1 cellular context compared by ENCODE assay signal in the genomic region with DNA sequence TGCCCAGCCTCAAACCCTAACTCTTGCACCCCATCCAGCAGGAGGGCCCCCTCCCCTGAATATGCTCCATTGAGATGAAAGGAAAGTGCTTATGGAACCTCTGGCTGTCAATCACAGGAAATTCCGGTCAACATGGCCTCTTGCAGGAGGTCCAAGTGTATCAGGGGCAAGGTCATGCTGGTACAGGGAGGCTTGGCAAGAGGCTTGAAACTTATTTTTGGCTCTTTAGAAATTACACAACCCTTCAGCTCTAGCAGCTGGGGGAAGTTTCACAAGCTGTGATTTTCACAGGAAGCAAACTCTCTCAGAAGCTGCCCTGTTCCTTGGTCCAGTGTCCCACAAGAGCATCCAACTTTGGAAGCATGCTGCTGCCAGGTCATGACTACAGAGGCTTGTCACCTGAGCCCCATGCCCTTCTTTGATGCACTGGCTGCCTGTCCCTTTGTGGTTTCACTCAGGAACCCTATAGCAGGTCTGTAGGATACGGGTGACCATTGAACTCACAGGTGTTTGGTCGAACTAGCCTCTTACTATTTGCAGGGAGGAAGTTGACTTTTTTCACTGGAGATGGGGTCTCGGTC.
TF ChIP-seq lines count a peak whose summit lies in the region.

No MANE protein-coding gene starts in this region.

TF ChIP-seq in GM12878, 131 proteins besides CTCF, POLR2A, EP300 and RAD21:
- TF ChIP-seq NFIC (IDR thresholded peaks at IDR 0.05; ENCODE audit: low read depth, low read length) (peak; percentile 26; the same call in 1 of the 2 replicates), TAF1 (IDR thresholded peaks at IDR 0.05; ENCODE audit: borderline replicate concordance, low read depth, low read length) (no peak), ETV6 (conservative IDR thresholded peaks at IDR 0.05 in 1 of 2, IDR thresholded peaks at IDR 0.05 in 1 of 2; ENCODE audit: borderline replicate concordance in 1 of 2, low read depth in 1 of 2) (0 out of 4 replicates have a peak, but pooled peaks of 1 of the 2 experiments have one; percentile 11), MXI1 (IDR thresholded peaks at IDR 0.05; ENCODE audit: low read depth, low read length) (no peak), IKZF1 (conservative IDR thresholded peaks at IDR 0.05) (peak; percentile 37; the same call in 1 of the 2 replicates), DPF2 (IDR thresholded peaks at IDR 0.05) (no peak), MEF2A (IDR thresholded peaks at IDR 0.05; ENCODE audit: insufficient read depth, low read depth, low read length) (peak; percentile 91), IKZF2 (IDR thresholded peaks at IDR 0.05) (peak in 1 of 2 experiments; percentile 14; a peak in 1 of 4 replicates), ATF7 (IDR thresholded peaks at IDR 0.05; ENCODE audit: low read depth) (no peak), MTA3 (IDR thresholded peaks at IDR 0.05; ENCODE audit: borderline replicate concordance, low read length) (peak; percentile 72; the same call in 1 of the 2 replicates), POU2F2 (IDR thresholded peaks at IDR 0.05; ENCODE audit: borderline replicate concordance, low read depth, low read length) (no peak), MTA2 (IDR thresholded peaks at IDR 0.05; ENCODE audit: low read depth) (no peak), EED (IDR thresholded peaks at IDR 0.05; ENCODE audit: low read depth) (peak; percentile 76), ESRRA (IDR thresholded peaks at IDR 0.05; ENCODE audit: low read length) (no peak), PAX5 (IDR thresholded peaks at IDR 0.05; ENCODE audit: borderline replicate concordance, low read depth, low read length) (no peak), NRF1 (conservative IDR thresholded peaks at IDR 0.05; ENCODE audit: low read depth, low read length) (no peak), RUNX3 (IDR thresholded peaks at IDR 0.05; ENCODE audit: low read length) (peak; percentile 67), FOXK2 (IDR thresholded peaks at IDR 0.05) (no peak), JUNB (IDR thresholded peaks at IDR 0.05) (peak; percentile 29; the same call in 1 of the 2 replicates), SPI1 (IDR thresholded peaks at IDR 0.05; ENCODE audit: borderline replicate concordance, insufficient read depth, low read depth, low read length) (peak; percentile 45; the same call in 1 of the 2 replicates), SREBF2 (IDR thresholded peaks at IDR 0.05; ENCODE audit: low read length) (no peak), YY1 (IDR thresholded peaks at IDR 0.05; ENCODE audit: low read depth, low read length) (0 out of 2 replicates have a peak, but pooled peaks have one; percentile 9), HDAC6 (IDR thresholded peaks at IDR 0.05; ENCODE audit: unreplicated experiment) (no peak)
- TF ChIP-seq, protein P1, sequence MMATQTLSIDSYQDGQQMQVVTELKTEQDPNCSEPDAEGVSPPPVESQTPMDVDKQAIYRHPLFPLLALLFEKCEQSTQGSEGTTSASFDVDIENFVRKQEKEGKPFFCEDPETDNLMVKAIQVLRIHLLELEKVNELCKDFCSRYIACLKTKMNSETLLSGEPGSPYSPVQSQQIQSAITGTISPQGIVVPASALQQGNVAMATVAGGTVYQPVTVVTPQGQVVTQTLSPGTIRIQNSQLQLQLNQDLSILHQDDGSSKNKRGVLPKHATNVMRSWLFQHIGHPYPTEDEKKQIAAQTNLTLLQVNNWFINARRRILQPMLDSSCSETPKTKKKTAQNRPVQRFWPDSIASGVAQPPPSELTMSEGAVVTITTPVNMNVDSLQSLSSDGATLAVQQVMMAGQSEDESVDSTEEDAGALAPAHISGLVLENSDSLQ (IDR thresholded peaks at IDR 0.05) = peak; percentile 89
- TF ChIP-seq, protein P2, sequence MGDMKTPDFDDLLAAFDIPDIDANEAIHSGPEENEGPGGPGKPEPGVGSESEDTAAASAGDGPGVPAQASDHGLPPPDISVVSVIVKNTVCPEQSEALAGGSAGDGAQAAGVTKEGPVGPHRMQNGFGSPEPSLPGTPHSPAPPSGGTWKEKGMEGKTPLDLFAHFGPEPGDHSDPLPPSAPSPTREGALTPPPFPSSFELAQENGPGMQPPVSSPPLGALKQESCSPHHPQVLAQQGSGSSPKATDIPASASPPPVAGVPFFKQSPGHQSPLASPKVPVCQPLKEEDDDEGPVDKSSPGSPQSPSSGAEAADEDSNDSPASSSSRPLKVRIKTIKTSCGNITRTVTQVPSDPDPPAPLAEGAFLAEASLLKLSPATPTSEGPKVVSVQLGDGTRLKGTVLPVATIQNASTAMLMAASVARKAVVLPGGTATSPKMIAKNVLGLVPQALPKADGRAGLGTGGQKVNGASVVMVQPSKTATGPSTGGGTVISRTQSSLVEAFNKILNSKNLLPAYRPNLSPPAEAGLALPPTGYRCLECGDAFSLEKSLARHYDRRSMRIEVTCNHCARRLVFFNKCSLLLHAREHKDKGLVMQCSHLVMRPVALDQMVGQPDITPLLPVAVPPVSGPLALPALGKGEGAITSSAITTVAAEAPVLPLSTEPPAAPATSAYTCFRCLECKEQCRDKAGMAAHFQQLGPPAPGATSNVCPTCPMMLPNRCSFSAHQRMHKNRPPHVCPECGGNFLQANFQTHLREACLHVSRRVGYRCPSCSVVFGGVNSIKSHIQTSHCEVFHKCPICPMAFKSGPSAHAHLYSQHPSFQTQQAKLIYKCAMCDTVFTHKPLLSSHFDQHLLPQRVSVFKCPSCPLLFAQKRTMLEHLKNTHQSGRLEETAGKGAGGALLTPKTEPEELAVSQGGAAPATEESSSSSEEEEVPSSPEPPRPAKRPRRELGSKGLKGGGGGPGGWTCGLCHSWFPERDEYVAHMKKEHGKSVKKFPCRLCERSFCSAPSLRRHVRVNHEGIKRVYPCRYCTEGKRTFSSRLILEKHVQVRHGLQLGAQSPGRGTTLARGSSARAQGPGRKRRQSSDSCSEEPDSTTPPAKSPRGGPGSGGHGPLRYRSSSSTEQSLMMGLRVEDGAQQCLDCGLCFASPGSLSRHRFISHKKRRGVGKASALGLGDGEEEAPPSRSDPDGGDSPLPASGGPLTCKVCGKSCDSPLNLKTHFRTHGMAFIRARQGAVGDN (IDR thresholded peaks at IDR 0.05) = no peak
- TF ChIP-seq, protein P3, sequence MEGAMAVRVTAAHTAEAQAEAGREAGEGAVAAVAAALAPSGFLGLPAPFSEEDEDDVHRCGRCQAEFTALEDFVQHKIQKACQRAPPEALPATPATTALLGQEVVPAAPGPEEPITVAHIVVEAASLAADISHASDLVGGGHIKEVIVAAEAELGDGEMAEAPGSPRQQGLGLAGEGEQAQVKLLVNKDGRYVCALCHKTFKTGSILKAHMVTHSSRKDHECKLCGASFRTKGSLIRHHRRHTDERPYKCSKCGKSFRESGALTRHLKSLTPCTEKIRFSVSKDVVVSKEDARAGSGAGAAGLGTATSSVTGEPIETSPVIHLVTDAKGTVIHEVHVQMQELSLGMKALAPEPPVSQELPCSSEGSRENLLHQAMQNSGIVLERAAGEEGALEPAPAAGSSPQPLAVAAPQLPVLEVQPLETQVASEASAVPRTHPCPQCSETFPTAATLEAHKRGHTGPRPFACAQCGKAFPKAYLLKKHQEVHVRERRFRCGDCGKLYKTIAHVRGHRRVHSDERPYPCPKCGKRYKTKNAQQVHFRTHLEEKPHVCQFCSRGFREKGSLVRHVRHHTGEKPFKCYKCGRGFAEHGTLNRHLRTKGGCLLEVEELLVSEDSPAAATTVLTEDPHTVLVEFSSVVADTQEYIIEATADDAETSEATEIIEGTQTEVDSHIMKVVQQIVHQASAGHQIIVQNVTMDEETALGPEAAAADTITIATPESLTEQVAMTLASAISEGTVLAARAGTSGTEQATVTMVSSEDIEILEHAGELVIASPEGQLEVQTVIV (IDR thresholded peaks at IDR 0.05; ENCODE audit: borderline replicate concordance, partially characterized antibody) = no peak
- TF ChIP-seq, protein P4, sequence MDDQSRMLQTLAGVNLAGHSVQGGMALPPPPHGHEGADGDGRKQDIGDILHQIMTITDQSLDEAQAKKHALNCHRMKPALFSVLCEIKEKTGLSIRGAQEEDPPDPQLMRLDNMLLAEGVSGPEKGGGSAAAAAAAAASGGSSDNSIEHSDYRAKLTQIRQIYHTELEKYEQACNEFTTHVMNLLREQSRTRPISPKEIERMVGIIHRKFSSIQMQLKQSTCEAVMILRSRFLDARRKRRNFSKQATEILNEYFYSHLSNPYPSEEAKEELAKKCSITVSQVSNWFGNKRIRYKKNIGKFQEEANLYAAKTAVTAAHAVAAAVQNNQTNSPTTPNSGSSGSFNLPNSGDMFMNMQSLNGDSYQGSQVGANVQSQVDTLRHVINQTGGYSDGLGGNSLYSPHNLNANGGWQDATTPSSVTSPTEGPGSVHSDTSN (IDR thresholded peaks at IDR 0.05; ENCODE audit: insufficient replicate concordance, low read depth, low read length) = peak; percentile 74
- TF ChIP-seq, protein P5, sequence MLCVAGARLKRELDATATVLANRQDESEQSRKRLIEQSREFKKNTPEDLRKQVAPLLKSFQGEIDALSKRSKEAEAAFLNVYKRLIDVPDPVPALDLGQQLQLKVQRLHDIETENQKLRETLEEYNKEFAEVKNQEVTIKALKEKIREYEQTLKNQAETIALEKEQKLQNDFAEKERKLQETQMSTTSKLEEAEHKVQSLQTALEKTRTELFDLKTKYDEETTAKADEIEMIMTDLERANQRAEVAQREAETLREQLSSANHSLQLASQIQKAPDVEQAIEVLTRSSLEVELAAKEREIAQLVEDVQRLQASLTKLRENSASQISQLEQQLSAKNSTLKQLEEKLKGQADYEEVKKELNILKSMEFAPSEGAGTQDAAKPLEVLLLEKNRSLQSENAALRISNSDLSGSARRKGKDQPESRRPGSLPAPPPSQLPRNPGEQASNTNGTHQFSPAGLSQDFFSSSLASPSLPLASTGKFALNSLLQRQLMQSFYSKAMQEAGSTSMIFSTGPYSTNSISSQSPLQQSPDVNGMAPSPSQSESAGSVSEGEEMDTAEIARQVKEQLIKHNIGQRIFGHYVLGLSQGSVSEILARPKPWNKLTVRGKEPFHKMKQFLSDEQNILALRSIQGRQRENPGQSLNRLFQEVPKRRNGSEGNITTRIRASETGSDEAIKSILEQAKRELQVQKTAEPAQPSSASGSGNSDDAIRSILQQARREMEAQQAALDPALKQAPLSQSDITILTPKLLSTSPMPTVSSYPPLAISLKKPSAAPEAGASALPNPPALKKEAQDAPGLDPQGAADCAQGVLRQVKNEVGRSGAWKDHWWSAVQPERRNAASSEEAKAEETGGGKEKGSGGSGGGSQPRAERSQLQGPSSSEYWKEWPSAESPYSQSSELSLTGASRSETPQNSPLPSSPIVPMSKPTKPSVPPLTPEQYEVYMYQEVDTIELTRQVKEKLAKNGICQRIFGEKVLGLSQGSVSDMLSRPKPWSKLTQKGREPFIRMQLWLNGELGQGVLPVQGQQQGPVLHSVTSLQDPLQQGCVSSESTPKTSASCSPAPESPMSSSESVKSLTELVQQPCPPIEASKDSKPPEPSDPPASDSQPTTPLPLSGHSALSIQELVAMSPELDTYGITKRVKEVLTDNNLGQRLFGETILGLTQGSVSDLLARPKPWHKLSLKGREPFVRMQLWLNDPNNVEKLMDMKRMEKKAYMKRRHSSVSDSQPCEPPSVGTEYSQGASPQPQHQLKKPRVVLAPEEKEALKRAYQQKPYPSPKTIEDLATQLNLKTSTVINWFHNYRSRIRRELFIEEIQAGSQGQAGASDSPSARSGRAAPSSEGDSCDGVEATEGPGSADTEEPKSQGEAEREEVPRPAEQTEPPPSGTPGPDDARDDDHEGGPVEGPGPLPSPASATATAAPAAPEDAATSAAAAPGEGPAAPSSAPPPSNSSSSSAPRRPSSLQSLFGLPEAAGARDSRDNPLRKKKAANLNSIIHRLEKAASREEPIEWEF (IDR thresholded peaks at IDR 0.05; ENCODE audit: insufficient replicate concordance, low read depth, low read length) = no peak
- TF ChIP-seq, protein P6, sequence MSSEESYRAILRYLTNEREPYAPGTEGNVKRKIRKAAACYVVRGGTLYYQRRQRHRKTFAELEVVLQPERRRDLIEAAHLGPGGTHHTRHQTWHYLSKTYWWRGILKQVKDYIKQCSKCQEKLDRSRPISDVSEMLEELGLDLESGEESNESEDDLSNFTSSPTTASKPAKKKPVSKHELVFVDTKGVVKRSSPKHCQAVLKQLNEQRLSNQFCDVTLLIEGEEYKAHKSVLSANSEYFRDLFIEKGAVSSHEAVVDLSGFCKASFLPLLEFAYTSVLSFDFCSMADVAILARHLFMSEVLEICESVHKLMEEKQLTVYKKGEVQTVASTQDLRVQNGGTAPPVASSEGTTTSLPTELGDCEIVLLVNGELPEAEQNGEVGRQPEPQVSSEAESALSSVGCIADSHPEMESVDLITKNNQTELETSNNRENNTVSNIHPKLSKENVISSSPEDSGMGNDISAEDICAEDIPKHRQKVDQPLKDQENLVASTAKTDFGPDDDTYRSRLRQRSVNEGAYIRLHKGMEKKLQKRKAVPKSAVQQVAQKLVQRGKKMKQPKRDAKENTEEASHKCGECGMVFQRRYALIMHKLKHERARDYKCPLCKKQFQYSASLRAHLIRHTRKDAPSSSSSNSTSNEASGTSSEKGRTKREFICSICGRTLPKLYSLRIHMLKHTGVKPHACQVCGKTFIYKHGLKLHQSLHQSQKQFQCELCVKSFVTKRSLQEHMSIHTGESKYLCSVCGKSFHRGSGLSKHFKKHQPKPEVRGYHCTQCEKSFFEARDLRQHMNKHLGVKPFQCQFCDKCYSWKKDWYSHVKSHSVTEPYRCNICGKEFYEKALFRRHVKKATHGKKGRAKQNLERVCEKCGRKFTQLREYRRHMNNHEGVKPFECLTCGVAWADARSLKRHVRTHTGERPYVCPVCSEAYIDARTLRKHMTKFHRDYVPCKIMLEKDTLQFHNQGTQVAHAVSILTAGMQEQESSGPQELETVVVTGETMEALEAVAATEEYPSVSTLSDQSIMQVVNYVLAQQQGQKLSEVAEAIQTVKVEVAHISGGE (CRISPR knock-in tag; IDR thresholded peaks at IDR 0.05) = no peak
